In genomic region chr4:170682511-170682910, GRCh38 we compare ENCODE assay signal across 27 cellular contexts.
"Had no signal": no experiment of that assay in that cellular context is flagged by ENCODE, and none has a peak within 500 bp of the region (broad histone marks: within the 10 kb centered on the region; RNA-seq: fewer than 3 reads in every experiment).

No MANE protein-coding gene starts in this region.

- H3K27me3 ChIP-seq: dorsolateral prefrontal cortex, gastrocnemius medialis, heart right ventricle, left lung, neutrophil, right lobe of liver, suprapubic skin, transverse colon, upper lobe of right lung, uterus had no signal

- H3K27ac Mint-ChIP-seq: naive thymus-derived CD8-positive, alpha-beta T cell; nephron progenitor cell; progenitor cell of endocrine pancreas; stimulated activated naive CD8-positive, alpha-beta T cell treated with anti-CD3 and anti-CD28 coated beads, Interleukin-15, amount 100 ng/mL, for 72 hours had no signal

- H3K9ac ChIP-seq: parathyroid adenoma had no signal

- H3K4me1 ChIP-seq: gastrocnemius medialis, heart right ventricle, left lung, parathyroid adenoma, right lobe of liver, suprapubic skin, transverse colon, upper lobe of right lung, uterus had no signal

- H2AFZ ChIP-seq: parathyroid adenoma had no signal

- H3K27ac ChIP-seq: dorsolateral prefrontal cortex, epithelial cell of prostate, gastrocnemius medialis, heart right ventricle, left lung, neutrophil, parathyroid adenoma, right lobe of liver, suprapubic skin, transverse colon, upper lobe of right lung, uterus had no signal

- DNase-seq: dorsolateral prefrontal cortex; effector CD4-positive, alpha-beta T cell; foreskin fibroblast; gastrocnemius medialis; heart right ventricle; hippocampal formation; left cardiac atrium; left lung; naive thymus-derived CD8-positive, alpha-beta T cell; nephron progenitor cell; right lobe of liver; small intestine; stimulated activated CD4-positive, alpha-beta T cell treated with anti-CD3 and anti-CD28 coated beads, Interleukin-12 subunit alpha, Interleukin-12 subunit beta, amount 100 ng/mL, for 4 hours; stimulated activated CD4-positive, alpha-beta T cell treated with anti-CD3 and anti-CD28 coated beads, Interleukin-1b, Interleukin-23, amount 100 ng/mL, for 48 hours; stimulated activated CD4-positive, alpha-beta T cell treated with anti-CD3 and anti-CD28 coated beads, Interleukin-4, amount 100 ng/mL, for 1 hour; stimulated activated CD8-positive, alpha-beta memory T cell treated with anti-CD3 and anti-CD28 coated beads, Interleukin-4, amount 100 ng/mL, for 48 hours; stimulated activated naive CD4-positive, alpha-beta T cell; stimulated activated naive CD8-positive, alpha-beta T cell treated with anti-CD3 and anti-CD28 coated beads, Interleukin-15, amount 100 ng/mL, for 72 hours; transverse colon; upper lobe of right lung; uterus had no signal

- H3K4me3 Mint-ChIP-seq: naive thymus-derived CD8-positive, alpha-beta T cell; nephron progenitor cell; stimulated activated naive CD8-positive, alpha-beta T cell treated with anti-CD3 and anti-CD28 coated beads, Interleukin-15, amount 100 ng/mL, for 72 hours had no signal

- H3K79me2 ChIP-seq: parathyroid adenoma had no signal

- H3K27me3 Mint-ChIP-seq: naive thymus-derived CD8-positive, alpha-beta T cell; progenitor cell of endocrine pancreas; stimulated activated naive CD8-positive, alpha-beta T cell treated with anti-CD3 and anti-CD28 coated beads, Interleukin-15, amount 100 ng/mL, for 72 hours had no signal

- H3K4me1 Mint-ChIP-seq: naive thymus-derived CD8-positive, alpha-beta T cell; nephron progenitor cell; stimulated activated naive CD8-positive, alpha-beta T cell treated with anti-CD3 and anti-CD28 coated beads, Interleukin-15, amount 100 ng/mL, for 72 hours had no signal

- H3K36me3 Mint-ChIP-seq: naive thymus-derived CD8-positive, alpha-beta T cell had no signal

- ATAC-seq: esophagus mucosa; gastrocnemius medialis; heart right ventricle; left cardiac atrium; left lung; naive thymus-derived CD8-positive, alpha-beta T cell; right lobe of liver; stimulated activated naive CD8-positive, alpha-beta T cell treated with anti-CD3 and anti-CD28 coated beads, Interleukin-15, amount 100 ng/mL, for 72 hours; upper lobe of right lung had no signal

- H3K4me3 ChIP-seq: dorsolateral prefrontal cortex, gastrocnemius medialis, heart right ventricle, left lung, right lobe of liver, suprapubic skin, transverse colon, upper lobe of right lung, uterus had no signal

- H3K36me3 ChIP-seq: gastrocnemius medialis, heart right ventricle, left lung, neutrophil, right lobe of liver, suprapubic skin, transverse colon, upper lobe of right lung, uterus had no signal

- H3K9me3 ChIP-seq: gastrocnemius medialis, heart right ventricle, neutrophil, right lobe of liver, transverse colon, upper lobe of right lung, uterus had no signal
